Comparison of ENCODE assay signal across 33 cellular contexts in the genomic region with DNA sequence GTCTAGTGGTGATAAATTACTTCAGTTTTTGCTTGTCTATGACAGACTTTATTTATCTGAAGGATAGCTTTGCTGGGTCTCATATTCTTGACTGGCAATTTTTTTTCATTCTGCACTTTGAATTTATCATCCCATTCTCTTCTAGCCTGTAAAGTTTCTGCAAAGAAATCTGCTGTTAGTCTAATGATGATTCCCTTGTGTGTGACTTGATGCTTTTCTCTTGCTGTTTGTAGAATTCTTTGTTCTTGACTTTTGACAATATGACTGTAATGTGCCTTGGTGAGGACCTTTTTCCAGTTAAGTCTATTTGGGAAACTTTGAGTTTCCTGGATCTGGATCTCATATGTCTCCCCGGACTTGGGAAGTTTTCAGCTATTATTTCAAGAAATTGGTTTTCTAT. TPM values are rescaled to one million over a fixed set of nuclear protein-coding genes. Genes with fewer than 3 reads are reported as not detected.
"Had no signal": no experiment of that assay in that cellular context is flagged by ENCODE, and none has a peak within 500 bp of the region (broad histone marks: within the 10 kb centered on the region; RNA-seq: fewer than 3 reads in every experiment).

No MANE protein-coding gene starts in this region.

- H3K4me1 ChIP-seq: ascending aorta had no signal

- ATAC-seq: activated CD8-positive, alpha-beta T cell treated with anti-CD3 and anti-CD28 coated beads for 36 hours; activated naive CD4-positive, alpha-beta T cell treated with anti-CD3 and anti-CD28 coated beads, Interleukin-2, amount 50 U/mL, for 72 hours; activated T-cell treated with anti-CD3 and anti-CD28 coated beads, Interleukin-2, amount 50 U/mL, for 4 hours; activated T-cell treated with anti-CD3 and anti-CD28 coated beads, Interleukin-2, amount 50 U/mL, for 72 hours; activated T-helper 17 cell treated with anti-CD3 and anti-CD28 coated beads, Interleukin-2, amount 50 U/mL, for 72 hours had no signal

- FAIRE-seq: bronchial epithelial cell, TTC549 had no signal

- H3K27me3 ChIP-seq: ascending aorta, cardiac muscle cell had no signal

- DNase-seq: activated B cell treated with CpG ODN at 0.5 μM for 24 hours; activated CD4-positive, alpha-beta memory T cell treated with anti-CD3 and anti-CD28 coated beads for 36 hours; activated CD4-positive, alpha-beta T cell treated with anti-CD3 and anti-CD28 coated beads for 4 hours; activated CD4-positive, alpha-beta T cell treated with anti-CD3 and anti-CD28 coated beads, Interleukin-2, amount 10 ng/mL, durations not matched to agents 24 days and 14 days; activated CD4-positive, alpha-beta T cell treated with anti-CD3 and anti-CD28 coated beads, Interleukin-2, amount 50 U/mL, for 1 hour; activated CD4-positive, alpha-beta T cell treated with anti-CD3 and anti-CD28 coated beads, Interleukin-2, amount 50 U/mL, for 4 hours; activated CD4-positive, CD25-positive, alpha-beta regulatory T cell treated with anti-CD3 and anti-CD28 coated beads, Interleukin-2, amount 50 U/mL, for 72 hours; activated CD8-positive, alpha-beta memory T cell treated with anti-CD3 and anti-CD28 coated beads, Interleukin-2, amount 50 U/mL, for 4 hours; activated CD8-positive, alpha-beta T cell treated with anti-CD3 and anti-CD28 coated beads for 36 hours; activated effector memory CD4-positive, alpha-beta T cell treated with anti-CD3 and anti-CD28 coated beads, Interleukin-2, amount 50 U/mL, for 16 hours; activated gamma-delta T cell treated with Interleukin-2 at 50 U/mL for 16 hours; activated naive CD4-positive, alpha-beta T cell; activated naive CD4-positive, alpha-beta T cell treated with anti-CD3 and anti-CD28 coated beads for 36 hours; activated naive CD4-positive, alpha-beta T cell treated with anti-CD3 and anti-CD28 coated beads, Interleukin-2, amount 50 U/mL, for 16 hours; activated naive CD8-positive, alpha-beta T cell treated with anti-CD3 and anti-CD28 coated beads for 36 hours; activated T-cell treated with anti-CD3 and anti-CD28 coated beads for 4 hours; activated T-cell treated with anti-CD3 and anti-CD28 coated beads, Interleukin-2, amount 50 U/mL, for 1 hour; activated T-cell treated with anti-CD3 and anti-CD28 coated beads, Interleukin-2, amount 50 U/mL, for 4 hours; activated T-cell treated with anti-CD3 and anti-CD28 coated beads, Interleukin-2, amount 50 U/mL, for 72 hours; amygdala; anterior cingulate cortex; caudate nucleus; cerebellar nuclear complex; T-helper 2 cell; T-helper 9 cell had no signal

- H3K27ac ChIP-seq: ascending aorta, cardiac muscle cell, VCaP had no signal

- H3K4me3 ChIP-seq: ascending aorta, cardiac muscle cell had no signal

- H3K36me3 ChIP-seq: ascending aorta, cardiac muscle cell had no signal

RNA-seq across cellular contexts. Expression of gene TMEM140, which starts 59.3 kb away (rescaled TPM):
- total RNA-seq: cardiac muscle cell, chondrocyte had no signal
